8 cellular contexts compared by ENCODE assay signal in the genomic region with DNA sequence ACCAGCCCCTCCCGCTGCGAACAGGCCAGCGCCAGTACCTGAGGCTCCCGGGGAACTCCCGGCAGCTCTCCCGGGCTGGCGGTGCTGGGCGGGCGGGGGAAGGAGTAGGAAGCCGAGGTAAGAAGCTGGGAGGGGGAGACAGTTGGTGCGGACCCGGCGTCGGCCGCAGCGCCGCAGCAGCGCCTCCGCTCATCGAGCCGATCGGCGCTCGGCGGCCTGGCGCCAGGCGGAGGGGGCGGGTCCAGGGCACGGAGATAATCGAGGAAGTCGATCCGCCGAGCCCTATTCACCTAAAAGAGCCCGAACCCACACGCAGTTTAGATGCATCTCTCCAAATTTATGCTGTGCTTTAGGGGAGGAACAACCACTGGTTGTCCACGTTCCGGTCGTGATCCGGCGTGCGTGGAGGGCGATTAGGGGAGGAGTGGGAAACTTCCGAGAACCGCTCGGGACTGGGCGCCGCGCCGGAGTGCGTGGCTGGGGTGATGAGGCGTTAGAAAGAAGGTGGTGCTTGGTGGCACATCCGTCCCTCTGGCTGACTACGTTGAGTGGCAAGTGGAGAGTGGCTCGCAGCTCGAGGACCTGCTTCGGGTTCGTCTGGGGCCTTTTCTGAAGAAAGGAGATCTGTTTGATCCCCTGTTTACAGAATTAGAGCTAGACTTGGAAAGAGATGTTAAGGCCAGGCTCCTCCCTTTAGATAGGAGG. TPM values are rescaled to one million over a fixed set of nuclear protein-coding genes. Genes with fewer than 3 reads are reported as not detected.
DNase-seq lines count a peak whose midpoint lies in the region; ATAC-seq, FAIRE-seq and TF ChIP-seq lines count a peak whose summit lies in the region.

A gene with protein sequence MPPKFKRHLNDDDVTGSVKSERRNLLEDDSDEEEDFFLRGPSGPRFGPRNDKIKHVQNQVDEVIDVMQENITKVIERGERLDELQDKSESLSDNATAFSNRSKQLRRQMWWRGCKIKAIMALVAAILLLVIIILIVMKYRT (minus strand): TSS at position 194 of the 705 bp plus-strand sequence. CDS start 3,651 bp downstream, outside the sequence.

- peaks cover 5 to 10% of the 10 kb centered on the region in 2 donors for H3K36me3 Mint-ChIP-seq in CD14-positive monocyte
- H3K36me3 Mint-ChIP-seq in dendritic cell treated with granulocyte-macrophage colony-stimulating factor and Interleukin-4, amounts not matched to agents 40 ng/mL and 50 ng/mL, for 4 days (ENCODE audit: low read depth), result peaks cover 32% of the 10 kb centered on the region

- peak within 1 kb of the TSS; percentile 88 for H2AFZ ChIP-seq in HepG2 (ENCODE audit: low read length)

- peak in 1 of 2 experiments; percentile 28; a peak in 1 of 4 replicates for TF ChIP-seq EP300 in HepG2 (IDR thresholded peaks at IDR 0.05; ENCODE audit: low read depth in 2 of 2, low read length in 2 of 2)
- peak; percentile 24; the same call in 1 of the 2 replicates for TF ChIP-seq EP300 in HepG2 (CRISPR knock-in tag; IDR thresholded peaks at IDR 0.05; ENCODE audit: borderline replicate concordance)

- POLR2A ChIA-PET in HepG2 (lab: Yijun Ruan, JAX), result interaction anchor here (1.5 to 3.6 kb wide), 2 partner anchors 39 to 97 kb away, joined by 4 to 20 read pairs; a partner anchor contains a TSS

- peak; percentile 81 for DNase-seq in CD14-positive monocyte (ENCODE audit: low spot score)
- peak; percentile 94 for DNase-seq in NCI-H69 (lab: John Stamatoyannopoulos, UW)
- peak; percentile 82 to 83 for DNase-seq in activated CD4-positive, alpha-beta T cell treated with anti-CD3 and anti-CD28 coated beads, Interleukin-2, amount 50 U/mL, for 4 hours
- DNase-seq in HepG2 (ENCODE audit: low spot score), result peak; percentile 54
- DNase-seq in stimulated activated CD4-positive, alpha-beta T cell treated with anti-CD3 and anti-CD28 coated beads, Interleukin-2, amount 100 ng/mL, for 48 hours, result peak; percentile 79 to 83

- H3K27me3 Mint-ChIP-seq in CD14-positive monocyte (ENCODE audit: low read depth in 3 of 3), result peaks cover 0 to 2% (median 0%) of the 10 kb centered on the region in 3 donors
- no peaks in the 10 kb centered on the region for H3K27me3 Mint-ChIP-seq in dendritic cell treated with granulocyte-macrophage colony-stimulating factor and Interleukin-4, amounts not matched to agents 40 ng/mL and 50 ng/mL, for 4 days

- no peak for FAIRE-seq in HepG2 (lab: Jason Lieb, UNC)

- no peaks in the 10 kb centered on the region for H3K27me3 ChIP-seq in HepG2 (ENCODE audit: control insufficient read depth in 1 of 2, insufficient read depth in 2 of 2, low read length in 2 of 2)

- peaks cover 23% of the 10 kb centered on the region for H3K4me1 ChIP-seq in HepG2 (ENCODE audit: insufficient read depth, low read length)

- H3K79me2 ChIP-seq in HepG2 (ENCODE audit: insufficient read depth, low read length), result no peaks in the 10 kb centered on the region

- no TSS peak for BruUV-seq in HepG2 (replicated peaks; lab: Mats Ljungman, UMichigan)

- CTCF ChIA-PET in HepG2 (lab: Yijun Ruan, JAX; ENCODE audit: low intra/inter-chr PET ratio, low total read pairs), result interaction anchor here (0.9 kb wide), 1 partner anchor 97 kb away, joined by 3 read pairs; no protein-coding TSS in a partner anchor

- peak within 1 kb of the TSS; percentile 83 for H3K4me2 ChIP-seq in HepG2 (ENCODE audit: low read depth, low read length)

- 0 out of 5 replicates have a peak, but pooled peaks cover 0 to 1% of the 10 kb centered on the region in 2 experiments for H3K36me3 ChIP-seq in HepG2 (replicated peaks in 1 of 2; ENCODE audit: control insufficient read depth in 1 of 2, insufficient read depth in 2 of 2, low read length in 2 of 2)

- peak within 1 kb of the TSS; percentile 69 for H3K9ac ChIP-seq in HepG2 (ENCODE audit: insufficient read depth, low read depth, low read length)

- H3K9me3 ChIP-seq in HepG2 (ENCODE audit: low read length), result no peaks in the 10 kb centered on the region

- no peaks in the 10 kb centered on the region for H4K20me1 ChIP-seq in HepG2 (ENCODE audit: insufficient read depth, low read length)

- WGBS in HepG2 (ENCODE audit: low lambda C conversion rate), result 0% methylated on average over 5 of the region's 57 CpGs

- H3K27ac ChIP-seq in HepG2 (ENCODE audit: extremely low read length, insufficient read depth, low read length), result peak within 1 kb of the TSS; percentile 72

- peak within 1 kb of the TSS; percentile 78 to 88 (median 86) for H3K4me3 ChIP-seq in HepG2 (replicated peaks in 1 of 3; ENCODE audit: insufficient read depth in 1 of 3, low read depth in 2 of 3, low read length in 3 of 3)

- ATAC-seq in GM19351 (IDR thresholded peaks at IDR 0.05; ENCODE audit: unreplicated experiment), result peak; percentile 90
- peak; percentile 78 for ATAC-seq in HG03469 (IDR thresholded peaks at IDR 0.05; ENCODE audit: unreplicated experiment)
- ATAC-seq in HepG2, result peak; percentile 92

- no peak for TF ChIP-seq RAD21 in HepG2 (CRISPR knock-in tag; IDR thresholded peaks at IDR 0.05)

- TF ChIP-seq CTCF in CD14-positive monocyte (IDR thresholded peaks at IDR 0.05) (no peak), HepG2 (CRISPR knock-in tag; IDR thresholded peaks at IDR 0.05) (no peak)

- intact Hi-C loops in CD14-positive monocyte (cut with micrococcal nuclease) (loop anchor here (5.0 kb wide), 2 partner anchors 40 to 255 kb away; a partner anchor contains a TSS), HepG2 (cut with micrococcal nuclease; ENCODE audit: unreplicated experiment) (loop anchor here (1.0 to 2.0 kb wide), 3 partner anchors 39 to 257 kb away; a partner anchor contains a TSS)
- intact Hi-C loops in dendritic cell treated with granulocyte-macrophage colony-stimulating factor and Interleukin-4, amounts not matched to agents 40 ng/mL and 50 ng/mL, for 4 days (cut with micrococcal nuclease), result loop anchor here (1.0 to 10.0 kb wide), 4 partner anchors 39 to 1667 kb away; a partner anchor contains a TSS

- peaks cover 0 to under 1% (median 0%) of the 10 kb centered on the region in 7 donors for H3K9me3 Mint-ChIP-seq in CD14-positive monocyte
- H3K9me3 Mint-ChIP-seq in dendritic cell treated with granulocyte-macrophage colony-stimulating factor and Interleukin-4, amounts not matched to agents 40 ng/mL and 50 ng/mL, for 4 days, result no peaks in the 10 kb centered on the region

- H3K4me1 Mint-ChIP-seq in CD14-positive monocyte, result peaks cover 59% of the 10 kb centered on the region
- peaks cover 43% of the 10 kb centered on the region for H3K4me1 Mint-ChIP-seq in dendritic cell treated with granulocyte-macrophage colony-stimulating factor and Interleukin-4, amounts not matched to agents 40 ng/mL and 50 ng/mL, for 4 days (ENCODE audit: low read depth)

- peak within 1 kb of the TSS; percentile 98 to 99 for H3K4me3 Mint-ChIP-seq in CD14-positive monocyte
- peak within 1 kb of the TSS; percentile 98 for H3K4me3 Mint-ChIP-seq in dendritic cell treated with granulocyte-macrophage colony-stimulating factor and Interleukin-4, amounts not matched to agents 40 ng/mL and 50 ng/mL, for 4 days

- H3K27ac Mint-ChIP-seq in CD14-positive monocyte, result peak within 1 kb of the TSS; percentile 98 to 100 (median 99)
- H3K27ac Mint-ChIP-seq in dendritic cell treated with granulocyte-macrophage colony-stimulating factor and Interleukin-4, amounts not matched to agents 40 ng/mL and 50 ng/mL, for 4 days, result peak within 1 kb of the TSS; percentile 93

- peak; percentile 75 to 78 for TF ChIP-seq POLR2A in HepG2 (IDR thresholded peaks at IDR 0.05; ENCODE audit: insufficient read depth in 1 of 2, low read depth in 2 of 2, low read length in 2 of 2)

- in situ Hi-C loops in HepG2 (cut with HindIII; ENCODE audit: extremely low pct_ligation_motif_present, low pct_unique_long_range_greater_than_20kb), result no loop called here

TF ChIP-seq in HepG2, 621 proteins besides CTCF, POLR2A, EP300 and RAD21 (continues in another document):
- no peak for TF ChIP-seq ZFAT (CRISPR knock-in tag; conservative IDR thresholded peaks at IDR 0.05)
- no peak for TF ChIP-seq SMAD9 (CRISPR knock-in tag; IDR thresholded peaks at IDR 0.05)
- peak; percentile 52; the same call in 1 of the 2 replicates for TF ChIP-seq JUND (CRISPR knock-in tag; IDR thresholded peaks at IDR 0.05)
- no peak for TF ChIP-seq ZFYVE20 (CRISPR knock-in tag; IDR thresholded peaks at IDR 0.05; ENCODE audit: borderline replicate concordance, low read depth)
- TF ChIP-seq ZSCAN21 (CRISPR knock-in tag; IDR thresholded peaks at IDR 0.05; ENCODE audit: borderline replicate concordance), result peak; percentile 73; the same call in 1 of the 2 replicates
- TF ChIP-seq, protein P1, sequence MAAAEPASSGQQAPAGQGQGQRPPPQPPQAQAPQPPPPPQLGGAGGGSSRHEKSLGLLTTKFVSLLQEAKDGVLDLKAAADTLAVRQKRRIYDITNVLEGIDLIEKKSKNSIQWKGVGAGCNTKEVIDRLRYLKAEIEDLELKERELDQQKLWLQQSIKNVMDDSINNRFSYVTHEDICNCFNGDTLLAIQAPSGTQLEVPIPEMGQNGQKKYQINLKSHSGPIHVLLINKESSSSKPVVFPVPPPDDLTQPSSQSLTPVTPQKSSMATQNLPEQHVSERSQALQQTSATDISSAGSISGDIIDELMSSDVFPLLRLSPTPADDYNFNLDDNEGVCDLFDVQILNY (CRISPR knock-in tag; conservative IDR thresholded peaks at IDR 0.05), result no peak

RNA-seq across cellular contexts. Expression of the gene that starts here (rescaled TPM):
- polyA plus RNA-seq in CD14-positive monocyte, result 10 to 100 TPM; 18.8 to 19.5 TPM
- total RNA-seq in HepG2 (2016; rRNA removed; fragmentation: Illumina TruSeq; extraction: Trizol), result 1.4 and 1.6 TPM in 2 replicates
- 0.71 TPM in 2 replicates for total RNA-seq in HepG2 (2016; cell fraction: cytosol; rRNA removed; fragmentation: Illumina TruSeq; extraction: Trizol; ENCODE audit: low read depth)
- 1.9 and 2.4 TPM in 2 replicates for total RNA-seq in HepG2 (2016; cell fraction: insoluble cytoplasmic fraction; rRNA removed; fragmentation: Illumina TruSeq; extraction: Trizol)
- 1.4 and 2.3 TPM in 2 replicates for total RNA-seq in HepG2 (2016; cell fraction: membrane; rRNA removed; fragmentation: Illumina TruSeq; extraction: Trizol)
- total RNA-seq in HepG2 (2016; cell fraction: nucleus; rRNA removed; fragmentation: Illumina TruSeq; extraction: Trizol), result 2.0 and 2.2 TPM in 2 replicates
- 1.7 and 2.0 TPM in 2 replicates for polyA plus RNA-seq in HepG2 (2011; rRNA removed)
- polyA plus RNA-seq in HepG2 (2011; cell fraction: cytosol; rRNA removed), result 0.46 and 0.91 TPM in 2 replicates
- 1.6 and 1.8 TPM in 2 replicates for polyA plus RNA-seq in HepG2 (2011; cell fraction: nucleus; rRNA removed)
- 2.7 and 4.0 TPM in 2 replicates for polyA plus RNA-seq in HepG2 (2012)
- 0.92 and 1.6 TPM in 2 replicates for polyA plus RNA-seq in HepG2 (2016; cell fraction: cytosol; fragmentation: Illumina TruSeq; extraction: Trizol; ENCODE audit: low read depth)
- polyA plus RNA-seq in HepG2 (2016; cell fraction: insoluble cytoplasmic fraction; fragmentation: Illumina TruSeq; extraction: Trizol; ENCODE audit: low read depth), result 3.8 TPM in 2 replicates
- polyA plus RNA-seq in HepG2 (2016; cell fraction: membrane; fragmentation: Illumina TruSeq; extraction: Trizol; ENCODE audit: low read depth), result 1.7 and 1.9 TPM in 2 replicates
- polyA plus RNA-seq in HepG2 (2016; cell fraction: nucleus; fragmentation: Illumina TruSeq; extraction: Trizol; ENCODE audit: insufficient read depth, low read depth), result 3.4 and 3.5 TPM in 2 replicates
- polyA minus RNA-seq in HepG2 (2011; rRNA and poly(A)+ RNA removed; ENCODE audit: low replicate concordance), result 0.16 and 0.44 TPM in 2 replicates
- 0.69 and 0.97 TPM in 2 replicates for polyA minus RNA-seq in HepG2 (2011; cell fraction: cytosol; rRNA and poly(A)+ RNA removed)
- 2.1 and 3.9 TPM in 2 replicates for polyA minus RNA-seq in HepG2 (2011; cell fraction: nucleus; rRNA and poly(A)+ RNA removed)

Comparison
In these comparisons a context has a peak if more than half of its experiments do, and no peak if none do; other contexts are left out.
1. Peak in every context shown above with its lines: DNase-seq, ATAC-seq, H3K4me3 ChIP-seq and H3K27ac ChIP-seq.